20 cellular contexts compared by ENCODE assay signal in the genomic region with DNA sequence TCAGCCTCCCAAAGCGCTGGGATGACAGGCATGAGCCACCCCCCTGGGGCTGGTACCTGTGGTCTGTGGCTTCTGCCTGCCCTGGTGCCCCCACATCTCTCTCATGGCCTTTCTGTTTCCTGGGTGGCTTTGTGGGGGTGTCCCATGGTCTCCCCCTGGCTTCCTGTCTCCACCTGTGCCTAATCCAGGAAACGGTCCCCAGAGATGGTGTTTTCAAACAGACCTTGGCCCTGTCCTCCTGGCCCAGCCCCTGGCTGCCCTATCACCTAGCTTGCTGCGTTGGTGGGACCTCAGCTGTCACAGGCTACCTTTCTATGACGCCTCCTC. TPM values are rescaled to one million over a fixed set of nuclear protein-coding genes. Genes with fewer than 3 reads are reported as not detected.
DNase-seq lines count a peak whose midpoint lies in the region; ATAC-seq and TF ChIP-seq lines count a peak whose summit lies in the region.
"Had no signal": no experiment of that assay in that cellular context is flagged by ENCODE, and none has a peak within 500 bp of the region (broad histone marks: within the 10 kb centered on the region; RNA-seq: fewer than 3 reads in every experiment).

No MANE protein-coding gene starts in this region.

- no peak overlapping the region for H3K14ac ChIP-seq in mesenchymal stem cell (ENCODE audit: low read length in 2 of 2)

- TF ChIP-seq CTCF in left ventricle myocardium inferior (IDR thresholded peaks at IDR 0.05; ENCODE audit: borderline replicate concordance) = no peak
- TF ChIP-seq CTCF in breast epithelium (IDR thresholded peaks at IDR 0.05) = no peak

- peak overlapping the region in 1 of 2 experiments; percentile 47 for H3K4ac ChIP-seq in mesenchymal stem cell (ENCODE audit: low read depth in 1 of 2, low read length in 2 of 2)

- H3K4me1 ChIP-seq in left ventricle myocardium inferior = no peaks in the 10 kb centered on the region
- H3K4me1 ChIP-seq in mesenchymal stem cell (ENCODE audit: control insufficient read depth, insufficient read depth, low read depth, low read length) = peaks cover 7% of the 10 kb centered on the region
- H3K4me1 ChIP-seq in breast epithelium = peaks cover 0 to 3% of the 10 kb centered on the region in 2 donors

- no peak overlapping the region for H2BK5ac ChIP-seq in mesenchymal stem cell (ENCODE audit: low read depth, low read length, poor library complexity, severe bottlenecking)

- H4K91ac ChIP-seq in mesenchymal stem cell (ENCODE audit: low read length) = no peak overlapping the region

- H3K27ac ChIP-seq in left ventricle myocardium inferior (replicated peaks) (no peak overlapping the region), mesenchymal stem cell (ENCODE audit: low read length, poor library complexity, severe bottlenecking) (no peak overlapping the region), breast epithelium (no peak overlapping the region)
- H3K27ac ChIP-seq: HL-60, RWPE1 had no signal

- H3K18ac ChIP-seq in mesenchymal stem cell (ENCODE audit: low read depth in 1 of 2, low read length in 2 of 2) = peak overlapping the region; percentile 28 to 38

- H3K4me1 Mint-ChIP-seq in activated T-helper 17 cell treated with anti-CD3 and anti-CD28 coated beads, Interleukin-2, amount 50 U/mL, for 72 hours = no peaks in the 10 kb centered on the region
- peaks cover 6% of the 10 kb centered on the region for H3K4me1 Mint-ChIP-seq in stimulated activated naive CD8-positive, alpha-beta T cell treated with anti-CD3 and anti-CD28 coated beads, Interleukin-15, Interleukin-2, amounts not matched to agents 100 ng/mL and 50 ng/mL, for 24 hours (ENCODE audit: low read depth)
- H3K4me1 Mint-ChIP-seq in T-helper 17 cell = no peaks in the 10 kb centered on the region

- WGBS in mesenchymal stem cell = 96% methylated on average over 3 of the region's 4 CpGs

- no peak overlapping the region for H2BK120ac ChIP-seq in mesenchymal stem cell (ENCODE audit: low read depth, low read length)

- TF ChIP-seq POLR2A in breast epithelium (IDR thresholded peaks at IDR 0.05) = no peak

- no peak overlapping the region for H3K27ac Mint-ChIP-seq in activated T-helper 17 cell treated with anti-CD3 and anti-CD28 coated beads, Interleukin-2, amount 50 U/mL, for 72 hours
- H3K27ac Mint-ChIP-seq in stimulated activated naive CD8-positive, alpha-beta T cell treated with anti-CD3 and anti-CD28 coated beads, Interleukin-15, Interleukin-2, amounts not matched to agents 100 ng/mL and 50 ng/mL, for 24 hours = peak overlapping the region; percentile 27
- H3K27ac Mint-ChIP-seq in T-helper 17 cell = no peak overlapping the region
- H3K27ac Mint-ChIP-seq: GM23338 had no signal

- H2BK12ac ChIP-seq in mesenchymal stem cell (ENCODE audit: low read length in 2 of 2) = peak overlapping the region; percentile 37 to 95

- no peak overlapping the region for H3K9ac ChIP-seq in mesenchymal stem cell (ENCODE audit: low read length)

- ATAC-seq in Right ventricle myocardium superior (ENCODE audit: poor library complexity) = no peak
- ATAC-seq in activated T-helper 17 cell treated with anti-CD3 and anti-CD28 coated beads, Interleukin-2, amount 50 U/mL, for 72 hours (replicated peaks) = peak; percentile 18
- no peak for ATAC-seq in T-helper 17 cell
- ATAC-seq in esophagus mucosa = no peak
- ATAC-seq: GM23338, K562 had no signal

- no peaks in the 10 kb centered on the region for H3K27me3 Mint-ChIP-seq in activated T-helper 17 cell treated with anti-CD3 and anti-CD28 coated beads, Interleukin-2, amount 50 U/mL, for 72 hours
- H3K27me3 Mint-ChIP-seq in stimulated activated naive CD8-positive, alpha-beta T cell treated with anti-CD3 and anti-CD28 coated beads, Interleukin-15, Interleukin-2, amounts not matched to agents 100 ng/mL and 50 ng/mL, for 24 hours = no peaks in the 10 kb centered on the region
- peaks cover 19% of the 10 kb centered on the region for H3K27me3 Mint-ChIP-seq in T-helper 17 cell

- no peak overlapping the region for H3K4me2 ChIP-seq in mesenchymal stem cell (ENCODE audit: low read length, poor library complexity, severe bottlenecking)
- H3K4me2 ChIP-seq: GM23338 had no signal

- no peaks in the 10 kb centered on the region for H3K9me3 Mint-ChIP-seq in activated T-helper 17 cell treated with anti-CD3 and anti-CD28 coated beads, Interleukin-2, amount 50 U/mL, for 72 hours
- no peaks in the 10 kb centered on the region for H3K9me3 Mint-ChIP-seq in stimulated activated naive CD8-positive, alpha-beta T cell treated with anti-CD3 and anti-CD28 coated beads, Interleukin-15, Interleukin-2, amounts not matched to agents 100 ng/mL and 50 ng/mL, for 24 hours
- H3K9me3 Mint-ChIP-seq: GM23338 had no signal

- no peaks in the 10 kb centered on the region for H3K79me1 ChIP-seq in mesenchymal stem cell (replicated peaks; ENCODE audit: low read length, poor library complexity, severe bottlenecking)

- no peak overlapping the region for H3K4me3 Mint-ChIP-seq in activated T-helper 17 cell treated with anti-CD3 and anti-CD28 coated beads, Interleukin-2, amount 50 U/mL, for 72 hours
- H3K4me3 Mint-ChIP-seq in stimulated activated naive CD8-positive, alpha-beta T cell treated with anti-CD3 and anti-CD28 coated beads, Interleukin-15, Interleukin-2, amounts not matched to agents 100 ng/mL and 50 ng/mL, for 24 hours = no peak overlapping the region
- H3K4me3 Mint-ChIP-seq in T-helper 17 cell = no peak overlapping the region
- H3K4me3 Mint-ChIP-seq: GM23338 had no signal

- H2BK15ac ChIP-seq in mesenchymal stem cell (ENCODE audit: low read depth, poor library complexity, severe bottlenecking) = peak overlapping the region; percentile 82

- DNase-seq in Right ventricle myocardium superior (peak; percentile 27), left ventricle myocardium inferior (no peak), mesenchymal stem cell (no peak), breast epithelium (ENCODE audit: low spot score in 2 of 2) (no peak), T-helper 17 cell (no peak)
- DNase-seq: C1 segment of cervical spinal cord, GF-D8, MV-4-11, NCI-H1417 treated with DMSO at 0.1 percent for 48 hours, NCI-H2029, NCI-H446 had no signal

- H3K9me3 ChIP-seq in left ventricle myocardium inferior (replicated peaks) (no peaks in the 10 kb centered on the region), mesenchymal stem cell (ENCODE audit: control insufficient read depth, low read length) (no peaks in the 10 kb centered on the region), breast epithelium (no peaks in the 10 kb centered on the region), T-helper 17 cell (ENCODE audit: control insufficient read depth, low read length, poor library complexity, severe bottlenecking) (no peaks in the 10 kb centered on the region)

- intact Hi-C loops in Right ventricle myocardium superior (cut with DNase I) (no loop called here), left ventricle myocardium inferior (cut with micrococcal nuclease) (no loop called here), breast epithelium (cut with DNase I; ENCODE audit: low total_unique reads) (no loop called here)

- no peaks in the 10 kb centered on the region for H3K36me3 Mint-ChIP-seq in activated T-helper 17 cell treated with anti-CD3 and anti-CD28 coated beads, Interleukin-2, amount 50 U/mL, for 72 hours (ENCODE audit: low read depth)
- no peaks in the 10 kb centered on the region for H3K36me3 Mint-ChIP-seq in stimulated activated naive CD8-positive, alpha-beta T cell treated with anti-CD3 and anti-CD28 coated beads, Interleukin-15, Interleukin-2, amounts not matched to agents 100 ng/mL and 50 ng/mL, for 24 hours (ENCODE audit: low read depth)
- no peaks in the 10 kb centered on the region for H3K36me3 Mint-ChIP-seq in T-helper 17 cell (ENCODE audit: low read depth)

- no peak overlapping the region for H4K8ac ChIP-seq in mesenchymal stem cell (ENCODE audit: low read length)

- H3K36me3 ChIP-seq in left ventricle myocardium inferior (no peaks in the 10 kb centered on the region), mesenchymal stem cell (ENCODE audit: control insufficient read depth in 1 of 2, insufficient read depth in 2 of 2, low read depth in 1 of 2, low read length in 2 of 2) (peaks cover 0 to 68% of the 10 kb centered on the region in 2 experiments), breast epithelium (no peaks in the 10 kb centered on the region)

- H2AFZ ChIP-seq in mesenchymal stem cell (ENCODE audit: low read depth, low read length) = no peak overlapping the region

- H3K27me3 ChIP-seq in left ventricle myocardium inferior (ENCODE audit: low read depth) = peaks cover 69% of the 10 kb centered on the region
- H3K27me3 ChIP-seq in mesenchymal stem cell (ENCODE audit: control insufficient read depth in 1 of 2, insufficient read depth in 1 of 2, low read length in 2 of 2) = no peaks in the 10 kb centered on the region
- no peaks in the 10 kb centered on the region for H3K27me3 ChIP-seq in breast epithelium

- H3K23ac ChIP-seq in mesenchymal stem cell (ENCODE audit: low read length in 2 of 2) = no peak overlapping the region

- peak overlapping the region; percentile 64 for H2AK5ac ChIP-seq in mesenchymal stem cell (ENCODE audit: low read length, severe bottlenecking)

- no peak overlapping the region for H3K4me3 ChIP-seq in left ventricle myocardium inferior
- no peak overlapping the region for H3K4me3 ChIP-seq in mesenchymal stem cell (ENCODE audit: insufficient read depth in 1 of 2, low read depth in 1 of 2, low read length in 2 of 2)
- no peak overlapping the region for H3K4me3 ChIP-seq in breast epithelium
- H3K4me3 ChIP-seq: GM23338, K562 had no signal

RNA-seq across cellular contexts. Expression of gene MEG3, which starts 18.1 kb away (rescaled TPM):
- total RNA-seq in Right ventricle myocardium superior (24.7 TPM), left ventricle myocardium inferior (17.5 TPM), breast epithelium (10 to 100 TPM; 45.2 to 68.8 (median 49.8) TPM), T-helper 17 cell (under 1 TPM in 1 of 2 donors, not detected in 1; 0.21 TPM), esophagus mucosa (7.4 TPM)
- total RNA-seq in activated T-helper 17 cell treated with anti-CD3 and anti-CD28 coated beads, Interleukin-2, amount 50 U/mL, for 72 hours = not detected
- polyA plus RNA-seq in mesenchymal stem cell (2013, experiment 1 of 2) = 0.12 TPM
- polyA plus RNA-seq in mesenchymal stem cell (2013, experiment 2 of 2) = 0.01 TPM
- total RNA-seq: A172, GM23338 had no signal
- polyA plus RNA-seq: GM23338 had no signal

RNA-seq across cellular contexts. Expression of gene RTL1, which starts 59.5 kb away (rescaled TPM):
- total RNA-seq in Right ventricle myocardium superior (not detected), left ventricle myocardium inferior (not detected), breast epithelium (not detected), T-helper 17 cell (not detected), esophagus mucosa (not detected)
- not detected for total RNA-seq in activated T-helper 17 cell treated with anti-CD3 and anti-CD28 coated beads, Interleukin-2, amount 50 U/mL, for 72 hours
- 0.07 TPM for polyA plus RNA-seq in mesenchymal stem cell (2013, experiment 1 of 2)
- polyA plus RNA-seq in mesenchymal stem cell (2013, experiment 2 of 2) = 0.04 TPM
- total RNA-seq: Daoy, GM23338, K562 had no signal
- polyA plus RNA-seq: GM23338, K562 had no signal
